In the genomic region with DNA sequence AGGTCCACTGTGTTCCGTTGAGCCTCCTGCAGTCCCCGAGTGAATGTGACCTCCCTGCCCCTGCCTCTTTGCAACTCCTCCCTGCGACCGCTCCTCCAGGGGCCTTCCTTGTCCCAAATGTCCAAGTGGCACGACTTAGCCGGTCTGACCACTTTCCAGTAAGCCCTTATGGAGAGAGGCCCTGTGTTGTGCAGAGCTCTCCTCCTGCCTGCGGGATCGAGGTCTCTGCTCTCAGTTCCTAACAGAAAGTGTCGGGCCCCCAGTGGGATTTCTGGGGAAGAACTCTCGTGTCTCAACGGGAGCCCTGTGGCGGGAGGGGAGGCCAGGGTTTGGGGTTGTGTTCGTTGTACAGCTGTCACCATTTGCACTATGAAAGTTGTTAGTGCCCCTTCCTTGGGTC, we compare ENCODE assay signal across 8 cellular contexts.
A peak's percentile ranks its signal among the peaks of the same experiment; 100 is the strongest.
DNase-seq lines count a peak whose midpoint lies in the region; ATAC-seq and TF ChIP-seq lines count a peak whose summit lies in the region.

No MANE protein-coding gene starts in this region.

- H3K4me3 ChIP-seq in ACC112 (ENCODE audit: low read depth, low read length) (peak overlapping the region; percentile 94), coronary artery (peak overlapping the region; percentile 97)

- POLR2A ChIA-PET in naive thymus-derived CD8-positive, alpha-beta T cell (lab: Charles Lee), result interaction anchor here (0.8 to 9.8 kb wide), 24 partner anchors 7 to 638 kb away, joined by 3 to 224 read pairs (median 10); a partner anchor contains a TSS

- H3K27me3 ChIP-seq in ACC112 (ENCODE audit: insufficient read depth, low read length), result no peaks in the 10 kb centered on the region

- ATAC-seq in naive thymus-derived CD8-positive, alpha-beta T cell, result no peak

- no peaks in the 10 kb centered on the region for H3K9me3 Mint-ChIP-seq in IgD-negative memory B cell
- H3K9me3 Mint-ChIP-seq in naive thymus-derived CD8-positive, alpha-beta T cell, result no peaks in the 10 kb centered on the region

- peaks cover 98% of the 10 kb centered on the region for H3K79me2 ChIP-seq in ACC112 (ENCODE audit: control insufficient read depth, insufficient read depth, low read length, unreplicated experiment)

- H3K27ac ChIP-seq in ACC112 (ENCODE audit: low read depth, low read length) (peak overlapping the region; percentile 61; the same call in 1 of the 2 replicates), coronary artery (peak overlapping the region; percentile 97 to 98)

- peaks cover 2% of the 10 kb centered on the region for H3K36me3 Mint-ChIP-seq in IgD-negative memory B cell
- H3K36me3 Mint-ChIP-seq in naive thymus-derived CD8-positive, alpha-beta T cell, result peaks cover 0 to 4% (median 0%) of the 10 kb centered on the region in 3 donors

- H3K27me3 Mint-ChIP-seq in IgD-negative memory B cell, result no peaks in the 10 kb centered on the region
- peaks cover 0 to 1% (median 0%) of the 10 kb centered on the region in 5 donors for H3K27me3 Mint-ChIP-seq in naive thymus-derived CD8-positive, alpha-beta T cell

- no peak for TF ChIP-seq CTCF in coronary artery (IDR thresholded peaks at IDR 0.05)

- peak overlapping the region; percentile 73 to 96 (median 95) for H3K4me3 Mint-ChIP-seq in IgD-negative memory B cell
- H3K4me3 Mint-ChIP-seq in naive thymus-derived CD8-positive, alpha-beta T cell, result peak overlapping the region; percentile 89 to 100 (median 99)

- H3K36me3 ChIP-seq in ACC112 (ENCODE audit: insufficient read depth, low read length), result no peaks in the 10 kb centered on the region

- peak overlapping the region; percentile 13 to 90 (median 80) for H3K27ac Mint-ChIP-seq in IgD-negative memory B cell
- peak overlapping the region; percentile 87 to 100 (median 98) for H3K27ac Mint-ChIP-seq in naive thymus-derived CD8-positive, alpha-beta T cell

- H3K4me1 Mint-ChIP-seq in IgD-negative memory B cell, result peaks cover 20 to 30% (median 25%) of the 10 kb centered on the region in 3 donors
- H3K4me1 Mint-ChIP-seq in naive thymus-derived CD8-positive, alpha-beta T cell, result peaks cover 53 to 86% (median 79%) of the 10 kb centered on the region in 4 donors

- DNase-seq in coronary artery (ENCODE audit: low spot score) (no peak), CD1c-positive myeloid dendritic cell (ENCODE audit: extremely low spot score) (no peak), mucosa of gallbladder (ENCODE audit: low spot score) (no peak), GM19238 (ENCODE audit: insufficient read length, low spot score) (no peak), amniotic stem cell (lab: John Stamatoyannopoulos, UW) (no peak)
- DNase-seq in naive thymus-derived CD8-positive, alpha-beta T cell, result no peak

- no peak overlapping the region for H2AFZ ChIP-seq in ACC112 (ENCODE audit: low read length, unreplicated experiment)

- H3K4me1 ChIP-seq in ACC112 (ENCODE audit: control insufficient read depth, insufficient read depth, low read length, unreplicated experiment), result peaks cover 56% of the 10 kb centered on the region
